20 cellular contexts compared by ENCODE assay signal in the genomic region with DNA sequence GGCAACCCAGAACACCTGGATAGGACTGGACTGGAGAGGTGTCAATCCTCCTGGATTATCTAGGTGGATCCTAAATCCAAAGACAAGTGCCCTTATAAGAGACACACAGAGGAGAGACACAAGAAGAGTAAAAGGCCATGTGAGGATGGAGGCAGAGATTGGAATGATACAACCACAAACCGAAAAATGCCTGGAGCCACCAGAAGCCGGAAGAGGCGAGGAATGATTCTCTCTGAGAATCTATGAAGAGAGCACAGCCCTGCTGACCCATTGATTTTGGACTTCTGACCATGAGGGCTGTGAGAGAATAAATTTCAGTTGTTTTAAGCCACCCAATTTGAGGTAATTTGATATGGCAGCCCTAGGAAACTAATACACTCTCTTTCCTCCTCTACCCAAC. TPM values are rescaled to one million over a fixed set of nuclear protein-coding genes. Genes with fewer than 3 reads are reported as not detected.
"Had no signal": no experiment of that assay in that cellular context is flagged by ENCODE, and none has a peak within 500 bp of the region (broad histone marks: within the 10 kb centered on the region; RNA-seq: fewer than 3 reads in every experiment).

No MANE protein-coding gene starts in this region.

- H3K27me3 Mint-ChIP-seq: dendritic cell treated with granulocyte-macrophage colony-stimulating factor and Interleukin-4, amounts not matched to agents 40 ng/mL and 50 ng/mL, for 4 days; naive thymus-derived CD8-positive, alpha-beta T cell had no signal

- H3K9me3 ChIP-seq: esophagus muscularis mucosa, gastroesophageal sphincter, mucosa of descending colon, sigmoid colon, thyroid gland had no signal

- H3K4me1 ChIP-seq: esophagus muscularis mucosa, gastroesophageal sphincter, sigmoid colon, thyroid gland had no signal

- H3K4me3 ChIP-seq: esophagus muscularis mucosa, gastroesophageal sphincter, mucosa of descending colon, sigmoid colon, skin epidermis, thyroid gland had no signal

- H3K4me3 Mint-ChIP-seq: dendritic cell treated with granulocyte-macrophage colony-stimulating factor and Interleukin-4, amounts not matched to agents 40 ng/mL and 50 ng/mL, for 4 days; effector memory CD8-positive, alpha-beta T cell; naive thymus-derived CD8-positive, alpha-beta T cell; neural crest cell; type B pancreatic cell had no signal

- H3K9me3 Mint-ChIP-seq: dendritic cell treated with granulocyte-macrophage colony-stimulating factor and Interleukin-4, amounts not matched to agents 40 ng/mL and 50 ng/mL, for 4 days; effector memory CD8-positive, alpha-beta T cell; naive thymus-derived CD8-positive, alpha-beta T cell; neural crest cell had no signal

- DNase-seq: effector memory CD8-positive, alpha-beta T cell; glutamatergic neuron; islet precursor cell; mucosa of descending colon; naive thymus-derived CD8-positive, alpha-beta T cell; posterior cingulate gyrus; sigmoid colon; stimulated activated CD4-positive, alpha-beta T cell treated with anti-CD3 and anti-CD28 coated beads, Interleukin-2, amount 100 ng/mL, for 24 hours; stimulated activated naive CD4-positive, alpha-beta T cell; thyroid gland had no signal

- H3K36me3 ChIP-seq: esophagus muscularis mucosa, gastroesophageal sphincter, sigmoid colon, thyroid gland had no signal

- ATAC-seq: effector memory CD8-positive, alpha-beta T cell; gastroesophageal sphincter; left lobe of liver; mucosa of descending colon; naive thymus-derived CD8-positive, alpha-beta T cell had no signal

- H3K27me3 ChIP-seq: esophagus muscularis mucosa, gastroesophageal sphincter, sigmoid colon, thyroid gland had no signal

- H3K36me3 Mint-ChIP-seq: naive thymus-derived CD8-positive, alpha-beta T cell had no signal

- H3K27ac Mint-ChIP-seq: dendritic cell treated with granulocyte-macrophage colony-stimulating factor and Interleukin-4, amounts not matched to agents 40 ng/mL and 50 ng/mL, for 4 days; effector memory CD8-positive, alpha-beta T cell; naive thymus-derived CD8-positive, alpha-beta T cell; type B pancreatic cell had no signal

- H3K27ac ChIP-seq: epithelial cell of prostate, esophagus muscularis mucosa, gastroesophageal sphincter, sigmoid colon, skin epidermis, thyroid gland had no signal

RNA-seq across cellular contexts. Expression of gene GPC3, which starts 20.1 kb away (rescaled TPM):
- total RNA-seq: fibroblast of villous mesenchyme; naive thymus-derived CD8-positive, alpha-beta T cell; pulmonary artery endothelial cell had no signal
